Comparison of ENCODE assay signal across 8 cellular contexts in genomic region chr4:101345596-101346311, GRCh38. TPM values are rescaled to one million over a fixed set of nuclear protein-coding genes. Genes with fewer than 3 reads are reported as not detected.
DNase-seq lines count a peak whose midpoint lies in the region; ATAC-seq, FAIRE-seq and TF ChIP-seq lines count a peak whose summit lies in the region.

No MANE protein-coding gene starts in this region.

- ATAC-seq in GM12878 (peak; percentile 6), GM18870 (IDR thresholded peaks at IDR 0.05; ENCODE audit: unreplicated experiment) (no peak), GM21786 (IDR thresholded peaks at IDR 0.05; ENCODE audit: unreplicated experiment) (no peak)

- peak overlapping the region; percentile 24; the same call in 1 of the 2 replicates for H3K27ac ChIP-seq in GM12878 (ENCODE audit: control insufficient read depth, insufficient read depth)

- H4K20me1 ChIP-seq in GM12878 (ENCODE audit: control insufficient read depth, insufficient read depth), result no peaks in the 10 kb centered on the region; the same call in 1 of the 2 replicates

- TF ChIP-seq RAD21 in GM12878 (IDR thresholded peaks at IDR 0.05; ENCODE audit: insufficient read depth, low read depth, low read length), result no peak

- in situ Hi-C loops in GM12878 (cut with MboI), result no loop called here

- DNase-seq in KG1 (lab: John Stamatoyannopoulos, UW) (peak; percentile 51), T-helper 22 cell (ENCODE audit: low read depth) (peak; percentile 72), GM12878 (ENCODE audit: low read depth, low spot score) (no peak), skeletal muscle cell (ENCODE audit: low read depth) (peak; percentile 17)

- no peaks in the 10 kb centered on the region for H3K36me3 ChIP-seq in GM12878 (ENCODE audit: control insufficient read depth in 2 of 2, insufficient read depth in 2 of 2, low read length in 1 of 2)

- FAIRE-seq in GM12878 (lab: Jason Lieb, UNC), result no peak

- H3K4me3 ChIP-seq in GM08714 (ENCODE audit: low read length) (peak overlapping the region; percentile 75), GM12878 (peak overlapping the region; percentile 77), iPS-11a (ENCODE audit: low read depth, low read length) (peak overlapping the region; percentile 52), skeletal muscle cell (ENCODE audit: low read depth, low read length) (peak overlapping the region; percentile 80)

- H3K79me2 ChIP-seq in GM12878 (ENCODE audit: control insufficient read depth, insufficient read depth, low read length), result peaks cover 19% of the 10 kb centered on the region

- POLR2A ChIA-PET in GM12878 (lab: Charles Lee), result no interaction called here

- RAD21 ChIA-PET in GM12878 (lab: Charles Lee; ENCODE audit: unreplicated experiment), result interaction anchor here (1.0 to 2.7 kb wide), 3 partner anchors 74 to 251 kb away, joined by 3 to 20 read pairs (median 3); no protein-coding TSS in a partner anchor

- intact Hi-C loops in GM12878 (cut with micrococcal nuclease; ENCODE audit: unreplicated experiment), result loop anchor here (2.0 to 10.0 kb wide), 4 partner anchors 17 to 521 kb away; no protein-coding TSS in a partner anchor

- no peaks in the 10 kb centered on the region for H3K9me3 ChIP-seq in GM12878 (replicated peaks; ENCODE audit: control insufficient read depth, insufficient read depth, low read length)

- peaks cover 1 to 4% of the 10 kb centered on the region in 2 experiments; a peak in 1 of 4 replicates for H3K27me3 ChIP-seq in GM12878 (replicated peaks in 1 of 2; ENCODE audit: control insufficient read depth in 2 of 2, insufficient read depth in 2 of 2, low read length in 1 of 2)

- peak overlapping the region; percentile 62 for H2AFZ ChIP-seq in GM12878 (ENCODE audit: control insufficient read depth, low read depth, low read length)

- TF ChIP-seq EP300 in GM12878 (IDR thresholded peaks at IDR 0.05; ENCODE audit: borderline replicate concordance in 1 of 2, control insufficient read depth in 1 of 2, low read depth in 2 of 2, low read length in 2 of 2), result no peak

- WGBS in GM12878 (ENCODE audit: insufficient coverage, insufficient replicate concordance, low lambda C conversion rate, missing lambda C conversion rate), result under 1% methylated on average over 19 of the region's 45 CpGs

- H3K4me2 ChIP-seq in GM12878 (ENCODE audit: control insufficient read depth, insufficient read depth), result peak overlapping the region; percentile 90

- H3K9ac ChIP-seq in GM12878 (ENCODE audit: control insufficient read depth, insufficient read depth, low read length), result peak overlapping the region; percentile 67

- BruUV-seq in GM12878 (replicated peaks; lab: Mats Ljungman, UMichigan), result no TSS peak

- no peak for TF ChIP-seq POLR2A in GM12878 (IDR thresholded peaks at IDR 0.05; ENCODE audit: low read depth, low read length)

- CTCF ChIA-PET in GM12878 (lab: Yijun Ruan, JAX), result interaction anchor here (0.5 to 0.9 kb wide), 3 partner anchors 20 to 181 kb away, joined by 3 to 4 read pairs (median 3); no protein-coding TSS in a partner anchor

- peaks cover 10% of the 10 kb centered on the region for H3K4me1 ChIP-seq in GM12878 (ENCODE audit: control insufficient read depth, insufficient read depth, low read length)

- SMC1A ChIA-PET in GM12878 (lab: Charles Lee; ENCODE audit: uncharacterized antibody, unreplicated experiment), result interaction anchor here (1.2 to 1.7 kb wide), 3 partner anchors 39 to 83 kb away, joined by 4 to 7 read pairs (median 5); no protein-coding TSS in a partner anchor

- no peak for TF ChIP-seq CTCF in GM12878 (IDR thresholded peaks at IDR 0.05 in 2 of 3, conservative IDR thresholded peaks at IDR 0.05 in 1 of 3; ENCODE audit: control insufficient read depth in 2 of 3, extremely low read depth in 1 of 3, insufficient read depth in 1 of 3, low read depth in 3 of 3, low read length in 3 of 3)

TF ChIP-seq in GM12878, 131 proteins besides CTCF, POLR2A, EP300 and RAD21 (continues in another document):
- TF ChIP-seq SIX5 (IDR thresholded peaks at IDR 0.05; ENCODE audit: low read depth, low read length, severe bottlenecking) (no peak), EED (IDR thresholded peaks at IDR 0.05; ENCODE audit: low read depth) (no peak), IRF5 (IDR thresholded peaks at IDR 0.05; ENCODE audit: borderline replicate concordance) (no peak), KDM1A (IDR thresholded peaks at IDR 0.05; ENCODE audit: borderline replicate concordance) (no peak; the same call in 1 of the 2 replicates), DPF2 (IDR thresholded peaks at IDR 0.05) (no peak), SRF (IDR thresholded peaks at IDR 0.05; ENCODE audit: low read depth in 2 of 2, low read length in 2 of 2) (no peak), JUND (IDR thresholded peaks at IDR 0.05; ENCODE audit: low read depth, low read length) (no peak), PKNOX1 (IDR thresholded peaks at IDR 0.05) (no peak), MTA3 (IDR thresholded peaks at IDR 0.05; ENCODE audit: borderline replicate concordance, low read length) (no peak), ZBED1 (IDR thresholded peaks at IDR 0.05; ENCODE audit: borderline replicate concordance) (no peak), IRF4 (IDR thresholded peaks at IDR 0.05; ENCODE audit: low read depth, low read length) (no peak), BCL11A (IDR thresholded peaks at IDR 0.05; ENCODE audit: low read depth, low read length) (no peak), SMC3 (IDR thresholded peaks at IDR 0.05; ENCODE audit: borderline replicate concordance, low read length) (peak; percentile 4; the same call in 1 of the 2 replicates), MAX (IDR thresholded peaks at IDR 0.05; ENCODE audit: low read depth, low read length) (no peak), BCL3 (IDR thresholded peaks at IDR 0.05; ENCODE audit: borderline replicate concordance, insufficient read depth, low read depth, low read length, poor library complexity, severe bottlenecking) (no peak), NR2C2 (IDR thresholded peaks at IDR 0.05; ENCODE audit: borderline replicate concordance, control insufficient read depth, insufficient read length, low read depth) (no peak), IKZF1 (conservative IDR thresholded peaks at IDR 0.05) (peak; percentile 38; the same call in 1 of the 2 replicates), SMARCA5 (IDR thresholded peaks at IDR 0.05) (no peak), NFXL1 (IDR thresholded peaks at IDR 0.05; ENCODE audit: borderline replicate concordance) (no peak), NRF1 (conservative IDR thresholded peaks at IDR 0.05; ENCODE audit: low read depth, low read length) (no peak), CEBPB (IDR thresholded peaks at IDR 0.05; ENCODE audit: borderline replicate concordance in 1 of 2, low read depth in 2 of 2, low read length in 2 of 2) (no peak), SP1 (IDR thresholded peaks at IDR 0.05; ENCODE audit: low read depth, low read length) (no peak)

RNA-seq across cellular contexts. Expression of gene PPP3CA, which starts 1.6 kb away (rescaled TPM):
- total RNA-seq in GM12878 (2013; cell fraction: nucleolus; rRNA removed), result 1.9 and 2.2 TPM in 2 replicates
- total RNA-seq in GM12878 (2014; rRNA removed) (0.85 and 0.87 TPM in 2 replicates), GM12878 (2014; rRNA removed; fragmentation: Illumina TruSeq; extraction: Trizol) (0.98 and 2.0 TPM in 2 replicates), GM12878 (2021) (1.4 and 2.1 TPM in 2 replicates)
- polyA plus RNA-seq in GM12878 (2011; ENCODE audit: low read depth), result 2.8 TPM
- polyA plus RNA-seq in GM12878 (2011; rRNA removed) (9.0 and 9.8 TPM in 2 replicates), GM12878 (2014; fragmentation: Illumina TruSeq; extraction: Trizol) (1.0 and 2.0 TPM in 2 replicates), GM12878 (2014; fragmentation: Nextera tagmentation; extraction: Ambion mirVana) (under 1 TPM; 0.60 to 0.75 TPM), GM12878 (2014; rRNA removed) (0.33 and 0.58 TPM in 2 replicates), GM12878 (2016; fragmentation: Nextera tagmentation; extraction: Ambion mirVana) (1 to 10 TPM; 1.1 to 1.2 TPM)
- 3.2 and 4.2 TPM in 2 replicates for polyA plus RNA-seq in GM12878 (2011; cell fraction: cytosol; rRNA removed)
- polyA plus RNA-seq in GM12878 (2011; cell fraction: nucleus; rRNA removed), result 3.6 and 5.0 TPM in 2 replicates
- polyA plus RNA-seq in GM12878 (2012), result 4.8 and 5.0 TPM in 2 replicates
- 13.2 and 19.0 TPM in 2 replicates for polyA minus RNA-seq in GM12878 (2011; rRNA and poly(A)+ RNA removed)
- 6.4 and 10.1 TPM in 2 replicates for polyA minus RNA-seq in GM12878 (2011; cell fraction: cytosol; rRNA and poly(A)+ RNA removed)
- polyA minus RNA-seq in GM12878 (2011; cell fraction: nucleus; rRNA and poly(A)+ RNA removed), result 8.5 and 14.0 TPM in 2 replicates
